Comparison of ENCODE assay signal across 8 cellular contexts in the genomic region with DNA sequence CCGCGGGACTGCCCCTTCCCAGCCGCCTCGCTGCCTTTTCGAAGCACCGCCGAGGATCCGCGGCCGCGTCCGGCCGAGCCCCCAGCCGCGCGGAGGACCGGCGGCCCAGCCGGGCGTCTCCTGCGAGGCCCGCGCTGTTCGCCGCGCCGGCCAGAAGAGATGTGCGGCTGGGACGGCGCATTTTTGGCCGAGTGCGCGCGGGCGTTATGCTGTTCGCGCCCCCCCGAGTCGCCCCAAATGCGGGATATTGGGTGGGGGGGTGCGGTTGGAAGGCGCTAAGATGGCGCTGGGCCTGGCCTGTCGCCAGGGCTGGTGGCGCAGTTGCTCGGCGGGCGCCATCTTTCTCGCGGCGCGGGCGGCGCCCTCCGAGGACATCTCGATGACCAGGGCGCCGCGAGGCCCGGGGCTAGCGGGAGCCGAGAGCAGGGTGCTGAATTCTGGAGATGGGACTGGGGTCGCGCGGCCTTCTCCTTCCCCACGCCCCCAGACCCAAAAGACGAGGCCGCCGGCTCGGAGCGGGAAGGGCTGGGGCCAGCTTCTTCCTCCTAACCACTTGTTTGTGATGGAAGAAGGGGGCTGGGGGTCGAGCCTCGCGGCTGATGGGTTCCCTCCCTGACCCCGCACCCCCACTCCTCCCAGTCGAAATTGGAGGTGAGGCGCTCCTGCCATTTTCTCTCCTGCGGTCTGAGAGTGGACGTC. TPM values are rescaled to one million over a fixed set of nuclear protein-coding genes. Genes with fewer than 3 reads are reported as not detected.
DNase-seq lines count a peak whose midpoint lies in the region; TF ChIP-seq lines count a peak whose summit lies in the region.

No MANE protein-coding gene starts in this region.

- peak overlapping the region; percentile 90 for H2AFZ ChIP-seq in ACC112 (ENCODE audit: low read length, unreplicated experiment)

- TF ChIP-seq POLR2A in GM18526 (IDR thresholded peaks at IDR 0.05; ENCODE audit: extremely low read depth, insufficient read length): peak; percentile 65

- H3K4me3 ChIP-seq in ACC112 (ENCODE audit: low read depth, low read length): peak overlapping the region; percentile 99

- H3K4me1 ChIP-seq in ACC112 (ENCODE audit: control insufficient read depth, insufficient read depth, low read length, unreplicated experiment): peaks cover 16% of the 10 kb centered on the region

- H3K27me3 ChIP-seq in ACC112 (ENCODE audit: insufficient read depth, low read length): no peaks in the 10 kb centered on the region

- H3K36me3 ChIP-seq in ACC112 (ENCODE audit: insufficient read depth, low read length): no peaks in the 10 kb centered on the region

- DNase-seq in HuH-7 (ENCODE audit: low spot score) (peak; percentile 42), SHP77 treated with DMSO at 0.1 percent for 48 hours (lab: John Stamatoyannopoulos, UW) (peak; percentile 43), globus pallidus (ENCODE audit: low spot score) (peak; percentile 73), occipital lobe (lab: John Stamatoyannopoulos, UW) (peak; percentile 58)
- peak; percentile 58 to 84 (median 65) for DNase-seq in activated naive CD4-positive, alpha-beta T cell (lab: John Stamatoyannopoulos, UW)

- H3K27ac ChIP-seq in ACC112 (ENCODE audit: low read depth, low read length) (peak overlapping the region; percentile 90), temporal lobe (ENCODE audit: low read depth, low read length) (peak overlapping the region; percentile 98)

- H3K79me2 ChIP-seq in ACC112 (ENCODE audit: control insufficient read depth, insufficient read depth, low read length, unreplicated experiment): peaks cover 37% of the 10 kb centered on the region

RNA-seq across cellular contexts. Expression of a gene that starts 1.5 kb away (rescaled TPM):
- total RNA-seq in occipital lobe (28.2 TPM), temporal lobe (21.6 TPM)

RNA-seq across cellular contexts. Expression of a gene that starts 37.4 kb away (rescaled TPM):
- 63.2 TPM for total RNA-seq in occipital lobe
- 42.8 TPM for total RNA-seq in temporal lobe

Comparison
In these comparisons a context has a peak if more than half of its experiments do, and no peak if none do; other contexts are left out.
1. Peak in every context shown above with its lines: DNase-seq, H3K4me3 ChIP-seq and H3K27ac ChIP-seq.